9 cellular contexts compared by ENCODE assay signal in genomic region chr19:47610902-47611301, GRCh38. TPM values are rescaled to one million over a fixed set of nuclear protein-coding genes. Genes with fewer than 3 reads are reported as not detected.
A peak's percentile ranks its signal among the peaks of the same experiment; 100 is the strongest.
DNase-seq lines count a peak whose midpoint lies in the region; ATAC-seq, FAIRE-seq and TF ChIP-seq lines count a peak whose summit lies in the region.
"Had no signal": no experiment of that assay in that cellular context is flagged by ENCODE, and none has a peak within 500 bp of the region (broad histone marks: within the 10 kb centered on the region; RNA-seq: fewer than 3 reads in every experiment).

No MANE protein-coding gene starts in this region.

- no peak for TF ChIP-seq POLR2A in gastrocnemius medialis (IDR thresholded peaks at IDR 0.05)

- no peak for TF ChIP-seq CTCF in GM06990 (IDR thresholded peaks at IDR 0.05; ENCODE audit: insufficient read depth, low read length, poor library complexity, severe bottlenecking)
- TF ChIP-seq CTCF in VCaP (conservative IDR thresholded peaks at IDR 0.05), result no peak
- no peak for TF ChIP-seq CTCF in fibroblast of mammary gland (conservative IDR thresholded peaks at IDR 0.05; ENCODE audit: control insufficient read depth, insufficient read depth, low read depth, low read length)
- TF ChIP-seq CTCF in gastrocnemius medialis (IDR thresholded peaks at IDR 0.05 in 4 of 5, conservative IDR thresholded peaks at IDR 0.05 in 1 of 5), result no peak

- peaks cover 35 to 53% of the 10 kb centered on the region in 2 donors for H3K4me1 ChIP-seq in gastrocnemius medialis

- FAIRE-seq in RCC 7860 (lab: Jason Lieb, UNC), result no peak

- intact Hi-C loops in gastrocnemius medialis (cut with DNase I; ENCODE audit: low total_unique reads), result no loop called here

- H3K4me3 ChIP-seq in GM06990 (replicated peaks; ENCODE audit: low read depth, low read length) (peak overlapping the region; percentile 87; the same call in 1 of the 2 replicates), fibroblast of mammary gland (ENCODE audit: control insufficient read depth, low read depth, low read length) (peak overlapping the region; percentile 72), gastrocnemius medialis (peak overlapping the region; percentile 88 to 99 (median 96))

- H3K36me3 ChIP-seq in GM06990 (ENCODE audit: control insufficient read depth, insufficient read depth, low read length) (no peaks in the 10 kb centered on the region; the same call in none of the 2 replicates), gastrocnemius medialis (no peaks in the 10 kb centered on the region)

- no peaks in the 10 kb centered on the region for H3K9me3 ChIP-seq in gastrocnemius medialis

- in situ Hi-C loops in gastrocnemius medialis (cut with MboI; ENCODE audit: low sequenced_read_pairs in 4 of 4), result no loop called here

- ATAC-seq in gastrocnemius medialis (no peak), HG03565 (IDR thresholded peaks at IDR 0.05; ENCODE audit: unreplicated experiment) (no peak)

- no peaks in the 10 kb centered on the region for H3K27me3 ChIP-seq in GM06990 (replicated peaks; ENCODE audit: control insufficient read depth, insufficient read depth, low read length)
- H3K27me3 ChIP-seq in gastrocnemius medialis, result no peaks in the 10 kb centered on the region

- H3K27ac ChIP-seq in VCaP, result peak overlapping the region; percentile 97
- peak overlapping the region; percentile 92 to 100 (median 99) for H3K27ac ChIP-seq in gastrocnemius medialis

- DNase-seq in GM06990 (ENCODE audit: extremely low read depth, insufficient read length) (no peak), fibroblast of mammary gland (ENCODE audit: low read depth) (no peak), gastrocnemius medialis (no peak), nucleus accumbens (lab: John Stamatoyannopoulos, UW) (no peak), amniotic stem cell (lab: John Stamatoyannopoulos, UW) (no peak), RCC 7860 (ENCODE audit: low spot score) (no peak)

RNA-seq across cellular contexts. Expression of gene BICRA, which starts 2.0 kb away (rescaled TPM):
- total RNA-seq in gastrocnemius medialis, result 10 to 100 TPM in 3 of 4 donors, 1 to 10 TPM in 1; 8.4 to 35.2 (median 28.7) TPM

RNA-seq across cellular contexts. Expression of gene ZNF541, which starts 38.0 kb away (rescaled TPM):
- not detected for total RNA-seq in gastrocnemius medialis
- total RNA-seq: LHCN-M2 had no signal
